ENCODE assay signal across 8 cellular contexts in the genomic region with DNA sequence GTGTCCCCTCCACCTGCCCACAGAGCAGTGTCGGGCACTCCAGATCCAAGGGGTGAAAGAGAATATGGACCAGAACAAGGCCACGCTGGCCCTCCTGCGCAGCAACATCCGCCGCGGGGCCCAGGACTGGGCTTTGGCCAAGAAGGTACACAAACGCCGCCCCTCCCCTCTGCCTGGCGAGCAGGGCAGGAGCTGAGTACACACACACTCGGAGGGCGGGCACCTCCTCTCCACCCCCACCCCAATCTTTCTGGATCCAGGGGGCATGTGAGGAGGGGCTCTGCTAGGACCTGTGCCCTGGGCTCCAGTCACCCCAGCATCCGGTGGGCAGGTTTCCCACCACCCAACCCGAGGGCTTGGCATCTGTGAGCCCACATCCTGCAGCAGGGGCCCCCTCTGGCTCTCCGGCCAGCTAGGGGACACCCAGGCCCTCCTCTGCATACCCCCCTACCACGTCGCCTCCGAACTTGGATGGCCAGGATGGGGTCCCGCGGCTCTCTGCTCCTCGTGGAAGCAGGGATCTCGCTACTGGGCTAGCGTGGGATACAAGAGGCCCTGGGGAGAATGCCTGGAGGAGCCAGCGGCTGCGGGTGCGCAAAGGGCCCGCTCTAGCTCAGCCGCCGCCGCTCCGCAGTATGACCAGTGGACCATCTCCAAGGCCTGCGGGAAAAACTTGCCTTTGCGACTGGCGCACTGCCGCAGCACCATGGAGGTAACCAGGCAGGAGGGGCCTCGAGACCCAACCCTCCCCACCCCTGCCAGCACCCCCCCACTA. TPM values are rescaled to one million over a fixed set of nuclear protein-coding genes. Genes with fewer than 3 reads are reported as not detected.
A peak's percentile ranks its signal among the peaks of the same experiment; 100 is the strongest.
DNase-seq lines count a peak whose midpoint lies in the region; ATAC-seq and TF ChIP-seq lines count a peak whose summit lies in the region.

No MANE protein-coding gene starts in this region.

- H3K4me3 ChIP-seq in retinal pigment epithelial cell (ENCODE audit: low read length), result peak overlapping the region; percentile 42

- TF ChIP-seq CTCF in retinal pigment epithelial cell (conservative IDR thresholded peaks at IDR 0.05; ENCODE audit: low read depth, low read length), result no peak

- peak; percentile 3 for ATAC-seq in esophagus mucosa
- no peak for ATAC-seq in GM21423 (IDR thresholded peaks at IDR 0.05; ENCODE audit: unreplicated experiment)

- DNase-seq in NCI-H748 treated with DMSO at 0.1 percent for 48 hours (lab: John Stamatoyannopoulos, UW) (peak; percentile 50), retinal pigment epithelial cell (ENCODE audit: low read depth) (no peak)
- DNase-seq in activated naive CD4-positive, alpha-beta T cell (lab: John Stamatoyannopoulos, UW), result no peak
- no peak for DNase-seq in activated CD4-positive, alpha-beta T cell treated with anti-CD3 and anti-CD28 coated beads for 4 hours
- DNase-seq in activated CD4-positive, alpha-beta T cell treated with anti-CD3 and anti-CD28 coated beads for 48 hours, result no peak

- TF ChIP-seq POLR2A in GM19099 (IDR thresholded peaks at IDR 0.05; ENCODE audit: extremely low read depth, insufficient read length, low read depth), result peak; percentile 0

RNA-seq across cellular contexts. Expression of gene CCDC183, which starts 3.1 kb away (rescaled TPM):
- not detected for total RNA-seq in esophagus mucosa

RNA-seq across cellular contexts. Expression of gene TMEM141, which starts 8.1 kb away (rescaled TPM):
- 102 TPM for total RNA-seq in esophagus mucosa

RNA-seq across cellular contexts. Expression of gene RABL6, which starts 8.5 kb away (rescaled TPM):
- total RNA-seq in esophagus mucosa, result 52.6 TPM

RNA-seq across cellular contexts. Expression of gene LCN15, which starts 34.9 kb away (rescaled TPM):
- not detected for total RNA-seq in esophagus mucosa

RNA-seq across cellular contexts. Expression of gene LCN8, which starts 41.2 kb away (rescaled TPM):
- not detected for total RNA-seq in esophagus mucosa
